1 cellular context compared by ENCODE assay signal in the genomic region with DNA sequence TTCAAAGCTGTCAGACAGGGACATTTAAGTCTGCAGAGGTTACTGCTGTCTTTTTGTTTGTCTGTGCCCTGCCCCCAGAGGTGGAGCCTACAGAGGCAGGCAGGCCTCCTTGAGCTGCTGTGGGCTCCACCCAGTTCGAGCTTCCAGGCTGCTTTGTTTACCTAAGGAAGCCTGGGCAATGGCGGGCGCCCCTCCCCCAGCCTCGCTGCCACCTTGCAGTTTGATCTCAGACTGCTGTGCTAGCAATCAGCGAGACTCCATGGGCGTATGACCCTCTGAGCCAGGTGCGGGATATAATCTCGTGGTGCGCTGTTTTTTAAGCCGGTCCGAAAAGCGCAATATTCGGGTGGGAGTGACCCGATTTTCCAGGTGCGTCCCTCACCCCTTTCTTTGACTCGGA. TPM values are rescaled to one million over a fixed set of nuclear protein-coding genes. Genes with fewer than 3 reads are reported as not detected.
"Had no signal": no experiment of that assay in that cellular context is flagged by ENCODE, and none has a peak within 500 bp of the region (broad histone marks: within the 10 kb centered on the region; RNA-seq: fewer than 3 reads in every experiment).

No MANE protein-coding gene starts in this region.

RNA-seq across cellular contexts. Expression of a gene that starts 18.6 kb away (rescaled TPM):
- total RNA-seq: GM23248 had no signal
- polyA plus RNA-seq: GM23248 had no signal
